ENCODE assay signal across 11 cellular contexts in the genomic region with DNA sequence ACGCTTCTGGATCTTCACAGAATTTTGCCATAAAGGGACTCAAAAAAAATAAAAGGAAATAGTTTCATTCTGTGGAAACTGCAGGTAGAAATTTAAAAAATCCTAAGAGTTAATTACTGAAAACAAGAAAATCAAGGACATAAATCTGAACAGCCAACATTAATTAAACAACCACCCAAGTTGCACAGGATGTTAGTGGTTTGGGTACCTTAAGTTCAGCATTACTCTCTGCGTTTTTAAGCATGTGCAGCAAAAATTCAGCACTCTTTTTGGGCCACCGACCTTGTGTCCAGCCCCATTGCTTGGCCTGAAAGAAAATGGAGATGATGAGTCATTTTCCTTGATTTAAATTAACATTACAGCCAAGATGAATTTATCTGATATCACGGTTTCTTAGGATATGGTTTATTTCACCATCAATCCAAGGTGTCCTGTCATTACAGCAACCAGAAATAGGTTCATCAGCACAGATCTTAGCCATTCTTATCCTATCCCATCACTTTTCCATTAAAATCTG. TPM values are rescaled to one million over a fixed set of nuclear protein-coding genes. Genes with fewer than 3 reads are reported as not detected.
DNase-seq lines count a peak whose midpoint lies in the region; ATAC-seq, FAIRE-seq and TF ChIP-seq lines count a peak whose summit lies in the region.
"Had no signal": no experiment of that assay in that cellular context is flagged by ENCODE, and none has a peak within 500 bp of the region (broad histone marks: within the 10 kb centered on the region; RNA-seq: fewer than 3 reads in every experiment).

No MANE protein-coding gene starts in this region.

- peaks cover 24% of the 10 kb centered on the region for H4K20me1 ChIP-seq in HepG2 (ENCODE audit: insufficient read depth, low read length)

- no peaks in the 10 kb centered on the region; a peak in 1 of 5 replicates for H3K27me3 ChIP-seq in HepG2 (ENCODE audit: control insufficient read depth in 1 of 2, insufficient read depth in 2 of 2, low read length in 2 of 2)
- no peaks in the 10 kb centered on the region for H3K27me3 ChIP-seq in right lobe of liver
- H3K27me3 ChIP-seq: adrenal gland had no signal

- H3K79me2 ChIP-seq in HepG2 (ENCODE audit: insufficient read depth, low read length): peaks cover 42% of the 10 kb centered on the region

- peaks cover 2% of the 10 kb centered on the region for H3K27me3 Mint-ChIP-seq in activated CD4-positive, alpha-beta memory T cell treated with anti-CD3 and anti-CD28 coated beads, Interleukin-2, amount 10 ng/mL, durations not matched to agents 7 days and 5 days
- H3K27me3 Mint-ChIP-seq in glutamatergic neuron (ENCODE audit: unreplicated experiment) (peaks cover 5% of the 10 kb centered on the region), type B pancreatic cell (no peaks in the 10 kb centered on the region)

- ATAC-seq in HepG2: no peak
- ATAC-seq in right lobe of liver: no peak

- peak overlapping the region; percentile 96 for H3K27ac Mint-ChIP-seq in activated CD4-positive, alpha-beta memory T cell treated with anti-CD3 and anti-CD28 coated beads, Interleukin-2, amount 10 ng/mL, durations not matched to agents 7 days and 5 days
- H3K27ac Mint-ChIP-seq in glutamatergic neuron (ENCODE audit: unreplicated experiment): no peak overlapping the region
- peak overlapping the region; percentile 97 for H3K27ac Mint-ChIP-seq in type B pancreatic cell

- FAIRE-seq in HepG2 (lab: Jason Lieb, UNC): no peak

- no peak for TF ChIP-seq CTCF in HepG2 (CRISPR knock-in tag; IDR thresholded peaks at IDR 0.05)
- no peak for TF ChIP-seq CTCF in right lobe of liver (IDR thresholded peaks at IDR 0.05)
- TF ChIP-seq CTCF in glutamatergic neuron (IDR thresholded peaks at IDR 0.05; ENCODE audit: partially characterized antibody, unreplicated experiment): no peak
- TF ChIP-seq CTCF in type B pancreatic cell (conservative IDR thresholded peaks at IDR 0.05): no peak

- no peaks in the 10 kb centered on the region for H3K9me3 Mint-ChIP-seq in activated CD4-positive, alpha-beta memory T cell treated with anti-CD3 and anti-CD28 coated beads, Interleukin-2, amount 10 ng/mL, durations not matched to agents 7 days and 5 days
- peaks cover 8% of the 10 kb centered on the region for H3K9me3 Mint-ChIP-seq in glutamatergic neuron (ENCODE audit: unreplicated experiment)
- no peaks in the 10 kb centered on the region for H3K9me3 Mint-ChIP-seq in type B pancreatic cell

- no peaks in the 10 kb centered on the region for H3K9me3 ChIP-seq in HepG2 (ENCODE audit: low read length)
- no peaks in the 10 kb centered on the region for H3K9me3 ChIP-seq in right lobe of liver
- H3K9me3 ChIP-seq: adrenal gland had no signal

- peaks cover 55% of the 10 kb centered on the region for H3K36me3 Mint-ChIP-seq in activated CD4-positive, alpha-beta memory T cell treated with anti-CD3 and anti-CD28 coated beads, Interleukin-2, amount 10 ng/mL, durations not matched to agents 7 days and 5 days (ENCODE audit: low read depth)
- H3K36me3 Mint-ChIP-seq in glutamatergic neuron (ENCODE audit: unreplicated experiment) (no peaks in the 10 kb centered on the region), type B pancreatic cell (peaks cover 37% of the 10 kb centered on the region)

- TF ChIP-seq EP300 in HepG2 (IDR thresholded peaks at IDR 0.05; ENCODE audit: low read depth in 2 of 2, low read length in 2 of 2) (no peak), HepG2 (CRISPR knock-in tag; IDR thresholded peaks at IDR 0.05; ENCODE audit: borderline replicate concordance) (no peak)

- WGBS in HepG2 (ENCODE audit: low lambda C conversion rate): 56% methylated on average over 4 of the region's 4 CpGs
- WGBS in right lobe of liver (ENCODE audit: insufficient coverage, low coverage, low lambda C conversion rate, missing lambda C conversion rate): 59% methylated on average over 4 of the region's 4 CpGs

- no peak for TF ChIP-seq POLR2A in HepG2 (IDR thresholded peaks at IDR 0.05; ENCODE audit: insufficient read depth in 1 of 2, low read depth in 2 of 2, low read length in 2 of 2)
- no peak for TF ChIP-seq POLR2A in right lobe of liver (IDR thresholded peaks at IDR 0.05)

- no peak for TF ChIP-seq RAD21 in HepG2 (CRISPR knock-in tag; IDR thresholded peaks at IDR 0.05)

- in situ Hi-C loops in HepG2 (cut with HindIII; ENCODE audit: extremely low pct_ligation_motif_present, low pct_unique_long_range_greater_than_20kb): no loop called here

- H2AFZ ChIP-seq in HepG2 (ENCODE audit: low read length): no peak overlapping the region

- peak overlapping the region in 2 of 3 experiments; percentile 88 to 90; a peak in 3 of 6 replicates for H3K4me3 ChIP-seq in HepG2 (replicated peaks in 1 of 3; ENCODE audit: insufficient read depth in 1 of 3, low read depth in 2 of 3, low read length in 3 of 3)
- no peak overlapping the region for H3K4me3 ChIP-seq in right lobe of liver

- peak overlapping the region; percentile 72 for H3K4me2 ChIP-seq in HepG2 (ENCODE audit: low read depth, low read length)

- CTCF ChIA-PET in HepG2 (lab: Yijun Ruan, JAX; ENCODE audit: low intra/inter-chr PET ratio, low total read pairs): no interaction called here
- CTCF ChIA-PET in activated CD4-positive, alpha-beta memory T cell treated with anti-CD3 and anti-CD28 coated beads, Interleukin-2, amount 10 ng/mL, durations not matched to agents 7 days and 5 days (lab: Charles Lee): no interaction called here

- DNase-seq in HepG2 (ENCODE audit: low spot score) (no peak), right lobe of liver (no peak), glutamatergic neuron (no peak), type B pancreatic cell (ENCODE audit: extremely low spot score, unreplicated experiment) (no peak), NOMO-1 (lab: John Stamatoyannopoulos, UW; ENCODE audit: unreplicated experiment in 2 of 2) (no peak), NCI-H2196 treated with DMSO at 0.1 percent for 48 hours (lab: John Stamatoyannopoulos, UW; ENCODE audit: unreplicated experiment) (no peak), GOT3 (lab: John Stamatoyannopoulos, UW) (no peak)
- no peak for DNase-seq in activated CD4-positive, alpha-beta memory T cell treated with anti-CD3 and anti-CD28 coated beads, Interleukin-2, amount 10 ng/mL, durations not matched to agents 7 days and 5 days
- DNase-seq: adrenal gland, DMS79, Right ventricle myocardium superior had no signal

- intact Hi-C loops in HepG2 (cut with micrococcal nuclease; ENCODE audit: unreplicated experiment): no loop called here
- intact Hi-C loops in right lobe of liver (cut with DNase I): no loop called here

- H3K27ac ChIP-seq in HepG2 (ENCODE audit: extremely low read length, insufficient read depth, low read length): peak overlapping the region; percentile 88
- peak overlapping the region in 1 of 3 donors; percentile 6 for H3K27ac ChIP-seq in right lobe of liver

- peak overlapping the region; percentile 99 for H3K4me3 Mint-ChIP-seq in activated CD4-positive, alpha-beta memory T cell treated with anti-CD3 and anti-CD28 coated beads, Interleukin-2, amount 10 ng/mL, durations not matched to agents 7 days and 5 days
- H3K4me3 Mint-ChIP-seq in glutamatergic neuron (ENCODE audit: unreplicated experiment): peak overlapping the region; percentile 95
- H3K4me3 Mint-ChIP-seq in type B pancreatic cell: peak overlapping the region; percentile 97

- H3K4me1 ChIP-seq in HepG2 (ENCODE audit: insufficient read depth, low read length) (peaks cover 52% of the 10 kb centered on the region), right lobe of liver (peaks cover 0 to 35% (median 8%) of the 10 kb centered on the region in 4 donors)

- no TSS peak for BruUV-seq in HepG2 (replicated peaks; lab: Mats Ljungman, UMichigan)

- H3K4me1 Mint-ChIP-seq in activated CD4-positive, alpha-beta memory T cell treated with anti-CD3 and anti-CD28 coated beads, Interleukin-2, amount 10 ng/mL, durations not matched to agents 7 days and 5 days: peaks cover 59% of the 10 kb centered on the region
- H3K4me1 Mint-ChIP-seq in glutamatergic neuron (ENCODE audit: low read depth, unreplicated experiment): peaks cover 26% of the 10 kb centered on the region
- peaks cover 56% of the 10 kb centered on the region for H3K4me1 Mint-ChIP-seq in type B pancreatic cell (ENCODE audit: unreplicated experiment)

- peak overlapping the region; percentile 94; the same call in 1 of the 2 replicates for H3K9ac ChIP-seq in HepG2 (ENCODE audit: insufficient read depth, low read depth, low read length)

- H3K36me3 ChIP-seq in HepG2 (replicated peaks in 1 of 2; ENCODE audit: control insufficient read depth in 1 of 2, insufficient read depth in 2 of 2, low read length in 2 of 2) (peaks cover 2 to 25% of the 10 kb centered on the region in 2 experiments; a peak in 3 of 5 replicates), right lobe of liver (peaks cover 0 to 38% (median 10%) of the 10 kb centered on the region in 4 donors)

- POLR2A ChIA-PET in HepG2 (lab: Yijun Ruan, JAX): no interaction called here
- POLR2A ChIA-PET in activated CD4-positive, alpha-beta memory T cell treated with anti-CD3 and anti-CD28 coated beads, Interleukin-2, amount 10 ng/mL, durations not matched to agents 7 days and 5 days (lab: Charles Lee): interaction anchor here (1.3 to 1.4 kb wide), 2 partner anchors 25 to 30 kb away, joined by 3 to 19 read pairs; partner anchors contain the start of gene DYM

RNA-seq across cellular contexts. Expression of gene RPL17, which starts 2.0 kb away (rescaled TPM):
- total RNA-seq in HepG2 (2016; rRNA removed; fragmentation: Illumina TruSeq; extraction: Trizol) (2,087 and 2,639 TPM in 2 replicates), right lobe of liver (100 to 1,000 TPM; 385 to 554 (median 483) TPM), glutamatergic neuron (ENCODE audit: unreplicated experiment) (990 TPM), type B pancreatic cell (ENCODE audit: low replicate concordance) (2,087 and 2,300 TPM in 2 replicates)
- total RNA-seq in HepG2 (2016; cell fraction: cytosol; rRNA removed; fragmentation: Illumina TruSeq; extraction: Trizol; ENCODE audit: low read depth): 3,110 and 3,287 TPM in 2 replicates
- 2,077 and 2,707 TPM in 2 replicates for total RNA-seq in HepG2 (2016; cell fraction: insoluble cytoplasmic fraction; rRNA removed; fragmentation: Illumina TruSeq; extraction: Trizol)
- 4,915 and 4,916 TPM in 2 replicates for total RNA-seq in HepG2 (2016; cell fraction: membrane; rRNA removed; fragmentation: Illumina TruSeq; extraction: Trizol)
- 764 and 826 TPM in 2 replicates for total RNA-seq in HepG2 (2016; cell fraction: nucleus; rRNA removed; fragmentation: Illumina TruSeq; extraction: Trizol)
- 3,818 and 4,133 TPM in 2 replicates for polyA plus RNA-seq in HepG2 (2011; rRNA removed)
- 4,012 and 4,835 TPM in 2 replicates for polyA plus RNA-seq in HepG2 (2011; cell fraction: cytosol; rRNA removed)
- 824 and 1,042 TPM in 2 replicates for polyA plus RNA-seq in HepG2 (2011; cell fraction: nucleus; rRNA removed)
- 3,914 and 4,724 TPM in 2 replicates for polyA plus RNA-seq in HepG2 (2012)
- polyA plus RNA-seq in HepG2 (2016; cell fraction: cytosol; fragmentation: Illumina TruSeq; extraction: Trizol; ENCODE audit: low read depth): 4,104 and 4,147 TPM in 2 replicates
- 2,894 and 3,118 TPM in 2 replicates for polyA plus RNA-seq in HepG2 (2016; cell fraction: insoluble cytoplasmic fraction; fragmentation: Illumina TruSeq; extraction: Trizol; ENCODE audit: low read depth)
- 5,165 and 5,252 TPM in 2 replicates for polyA plus RNA-seq in HepG2 (2016; cell fraction: membrane; fragmentation: Illumina TruSeq; extraction: Trizol; ENCODE audit: low read depth)
- polyA plus RNA-seq in HepG2 (2016; cell fraction: nucleus; fragmentation: Illumina TruSeq; extraction: Trizol; ENCODE audit: insufficient read depth, low read depth): 1,528 and 1,530 TPM in 2 replicates
- 381 and 692 TPM in 2 replicates for polyA minus RNA-seq in HepG2 (2011; rRNA and poly(A)+ RNA removed; ENCODE audit: low replicate concordance)
- 546 and 648 TPM in 2 replicates for polyA minus RNA-seq in HepG2 (2011; cell fraction: cytosol; rRNA and poly(A)+ RNA removed)
- polyA minus RNA-seq in HepG2 (2011; cell fraction: nucleus; rRNA and poly(A)+ RNA removed): 521 and 627 TPM in 2 replicates
- total RNA-seq in activated CD4-positive, alpha-beta memory T cell treated with anti-CD3 and anti-CD28 coated beads, Interleukin-2, amount 10 ng/mL, durations not matched to agents 7 days and 5 days: 1,000 to 10,000 TPM; 1,460 to 1,462 TPM

RNA-seq across cellular contexts. Expression of gene C18orf32, which starts 3.3 kb away (rescaled TPM):
- total RNA-seq in HepG2 (2016; rRNA removed; fragmentation: Illumina TruSeq; extraction: Trizol) (14.5 and 20.6 TPM in 2 replicates), right lobe of liver (10 to 100 TPM; 24.8 to 41.1 (median 31.1) TPM), glutamatergic neuron (ENCODE audit: unreplicated experiment) (122 TPM), type B pancreatic cell (ENCODE audit: low replicate concordance) (42.1 and 56.5 TPM in 2 replicates)
- total RNA-seq in HepG2 (2016; cell fraction: cytosol; rRNA removed; fragmentation: Illumina TruSeq; extraction: Trizol; ENCODE audit: low read depth): 21.3 and 22.8 TPM in 2 replicates
- 14.0 and 23.8 TPM in 2 replicates for total RNA-seq in HepG2 (2016; cell fraction: insoluble cytoplasmic fraction; rRNA removed; fragmentation: Illumina TruSeq; extraction: Trizol)
- total RNA-seq in HepG2 (2016; cell fraction: membrane; rRNA removed; fragmentation: Illumina TruSeq; extraction: Trizol): 32.7 and 32.8 TPM in 2 replicates
- 15.0 and 16.4 TPM in 2 replicates for total RNA-seq in HepG2 (2016; cell fraction: nucleus; rRNA removed; fragmentation: Illumina TruSeq; extraction: Trizol)
- polyA plus RNA-seq in HepG2 (2011; rRNA removed): 15.9 and 17.6 TPM in 2 replicates
- polyA plus RNA-seq in HepG2 (2011; cell fraction: cytosol; rRNA removed): 13.2 and 14.2 TPM in 2 replicates
- polyA plus RNA-seq in HepG2 (2011; cell fraction: nucleus; rRNA removed): 6.4 and 8.7 TPM in 2 replicates
- polyA plus RNA-seq in HepG2 (2012): 18.8 and 20.4 TPM in 2 replicates
- 55.4 and 58.2 TPM in 2 replicates for polyA plus RNA-seq in HepG2 (2016; cell fraction: cytosol; fragmentation: Illumina TruSeq; extraction: Trizol; ENCODE audit: low read depth)
- polyA plus RNA-seq in HepG2 (2016; cell fraction: insoluble cytoplasmic fraction; fragmentation: Illumina TruSeq; extraction: Trizol; ENCODE audit: low read depth): 18.5 and 25.1 TPM in 2 replicates
- 45.4 and 46.0 TPM in 2 replicates for polyA plus RNA-seq in HepG2 (2016; cell fraction: membrane; fragmentation: Illumina TruSeq; extraction: Trizol; ENCODE audit: low read depth)
- 26.2 and 28.8 TPM in 2 replicates for polyA plus RNA-seq in HepG2 (2016; cell fraction: nucleus; fragmentation: Illumina TruSeq; extraction: Trizol; ENCODE audit: insufficient read depth, low read depth)
- polyA minus RNA-seq in HepG2 (2011; rRNA and poly(A)+ RNA removed; ENCODE audit: low replicate concordance): 1.9 and 3.2 TPM in 2 replicates
- 4.7 and 6.5 TPM in 2 replicates for polyA minus RNA-seq in HepG2 (2011; cell fraction: cytosol; rRNA and poly(A)+ RNA removed)
- polyA minus RNA-seq in HepG2 (2011; cell fraction: nucleus; rRNA and poly(A)+ RNA removed): 4.4 and 6.7 TPM in 2 replicates
- total RNA-seq in activated CD4-positive, alpha-beta memory T cell treated with anti-CD3 and anti-CD28 coated beads, Interleukin-2, amount 10 ng/mL, durations not matched to agents 7 days and 5 days: 10 to 100 TPM; 31.7 to 33.7 TPM

RNA-seq across cellular contexts. Expression of gene DYM, which starts 29.9 kb away (rescaled TPM):
- 47.6 and 74.3 TPM in 2 replicates for total RNA-seq in HepG2 (2016; rRNA removed; fragmentation: Illumina TruSeq; extraction: Trizol)
- total RNA-seq in HepG2 (2016; cell fraction: cytosol; rRNA removed; fragmentation: Illumina TruSeq; extraction: Trizol; ENCODE audit: low read depth): 44.2 and 58.4 TPM in 2 replicates
- total RNA-seq in HepG2 (2016; cell fraction: insoluble cytoplasmic fraction; rRNA removed; fragmentation: Illumina TruSeq; extraction: Trizol): 48.0 and 72.9 TPM in 2 replicates
- 80.3 and 82.6 TPM in 2 replicates for total RNA-seq in HepG2 (2016; cell fraction: membrane; rRNA removed; fragmentation: Illumina TruSeq; extraction: Trizol)
- 54.5 and 60.6 TPM in 2 replicates for total RNA-seq in HepG2 (2016; cell fraction: nucleus; rRNA removed; fragmentation: Illumina TruSeq; extraction: Trizol)
- 51.6 and 72.0 TPM in 2 replicates for polyA plus RNA-seq in HepG2 (2011; rRNA removed)
- polyA plus RNA-seq in HepG2 (2011; cell fraction: cytosol; rRNA removed): 32.3 and 39.0 TPM in 2 replicates
- 13.1 and 15.9 TPM in 2 replicates for polyA plus RNA-seq in HepG2 (2011; cell fraction: nucleus; rRNA removed)
- 42.0 and 55.8 TPM in 2 replicates for polyA plus RNA-seq in HepG2 (2012)
- polyA plus RNA-seq in HepG2 (2016; cell fraction: cytosol; fragmentation: Illumina TruSeq; extraction: Trizol; ENCODE audit: low read depth): 28.7 and 32.8 TPM in 2 replicates
- polyA plus RNA-seq in HepG2 (2016; cell fraction: insoluble cytoplasmic fraction; fragmentation: Illumina TruSeq; extraction: Trizol; ENCODE audit: low read depth): 70.0 and 71.9 TPM in 2 replicates
- polyA plus RNA-seq in HepG2 (2016; cell fraction: membrane; fragmentation: Illumina TruSeq; extraction: Trizol; ENCODE audit: low read depth): 59.3 and 65.7 TPM in 2 replicates
- 23.8 and 26.1 TPM in 2 replicates for polyA plus RNA-seq in HepG2 (2016; cell fraction: nucleus; fragmentation: Illumina TruSeq; extraction: Trizol; ENCODE audit: insufficient read depth, low read depth)
- polyA minus RNA-seq in HepG2 (2011; rRNA and poly(A)+ RNA removed; ENCODE audit: low replicate concordance): 107 and 109 TPM in 2 replicates
- 50.0 and 63.9 TPM in 2 replicates for polyA minus RNA-seq in HepG2 (2011; cell fraction: cytosol; rRNA and poly(A)+ RNA removed)
- 116 and 119 TPM in 2 replicates for polyA minus RNA-seq in HepG2 (2011; cell fraction: nucleus; rRNA and poly(A)+ RNA removed)
- total RNA-seq in right lobe of liver: 10 to 100 TPM; 19.0 to 31.1 (median 25.7) TPM
- total RNA-seq in activated CD4-positive, alpha-beta memory T cell treated with anti-CD3 and anti-CD28 coated beads, Interleukin-2, amount 10 ng/mL, durations not matched to agents 7 days and 5 days: 10 to 100 TPM; 57.2 to 59.1 TPM
- total RNA-seq in glutamatergic neuron (ENCODE audit: unreplicated experiment): 39.0 TPM
- 65.0 and 68.8 TPM in 2 replicates for total RNA-seq in type B pancreatic cell (ENCODE audit: low replicate concordance)

Comparison
In these comparisons a context has a peak if more than half of its experiments do, and no peak if none do; other contexts are left out.
1. H3K4me3 ChIP-seq: peak in HepG2 (2 of 3); none in right lobe of liver (0 of 3).
2. Peak in every context shown above with its lines, with median percentiles within 50 percentile points of each other: H3K4me3 Mint-ChIP-seq.